In the genomic region with DNA sequence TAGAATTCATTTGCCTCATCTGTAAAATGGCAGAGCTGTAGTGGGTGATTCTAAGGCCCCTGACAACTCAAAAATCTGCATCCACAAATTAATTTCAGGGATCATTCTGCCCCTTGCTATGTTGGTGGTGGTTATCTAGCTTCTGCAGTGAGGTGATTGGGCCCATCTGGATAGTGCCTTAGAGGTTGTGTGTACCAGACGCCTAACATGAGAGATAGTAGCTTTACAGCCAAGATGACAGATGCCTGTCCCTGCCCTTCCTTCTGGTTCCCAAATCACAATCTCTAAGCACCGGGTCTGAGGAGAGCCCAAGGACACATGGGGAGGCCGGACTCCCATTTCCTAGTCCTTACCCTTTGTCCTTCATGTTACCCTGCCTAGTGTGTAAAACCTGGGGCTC, we compare ENCODE assay signal across 1 cellular context.
TF ChIP-seq lines count a peak whose summit lies in the region.

No MANE protein-coding gene starts in this region.

TF ChIP-seq in K562, 482 proteins besides CTCF, POLR2A, EP300 and RAD21:
- peak; percentile 79 for TF ChIP-seq CBFA2T3 (IDR thresholded peaks at IDR 0.05)
- no peak for TF ChIP-seq TBL1XR1 (IDR thresholded peaks at IDR 0.05; ENCODE audit: low read length in 2 of 2)
- peak; percentile 46; the same call in 1 of the 2 replicates for TF ChIP-seq MTA2 (IDR thresholded peaks at IDR 0.05; ENCODE audit: low read depth)
- TF ChIP-seq TRIM24 (IDR thresholded peaks at IDR 0.05) = 0 out of 4 replicates have a peak, but pooled peaks of 1 of the 2 experiments have one; percentile 52
- peak; percentile 67 for TF ChIP-seq MEIS2 (IDR thresholded peaks at IDR 0.05; ENCODE audit: partially characterized antibody)
- TF ChIP-seq CBFA2T2 (conservative IDR thresholded peaks at IDR 0.05) = peak; percentile 68
- TF ChIP-seq ERF (CRISPR knock-in tag; IDR thresholded peaks at IDR 0.05) = no peak
- peak; percentile 35 for TF ChIP-seq TEAD4 (IDR thresholded peaks at IDR 0.05; ENCODE audit: low read length)
- no peak for TF ChIP-seq TEAD4 (CRISPR knock-in tag; IDR thresholded peaks at IDR 0.05; ENCODE audit: borderline replicate concordance)
- TF ChIP-seq DACH1 (IDR thresholded peaks at IDR 0.05; ENCODE audit: partially characterized antibody) = no peak
- TF ChIP-seq NCOR1 (IDR thresholded peaks at IDR 0.05) = peak; percentile 39; the same call in 1 of the 2 replicates
- TF ChIP-seq ARID1B (IDR thresholded peaks at IDR 0.05) = peak; percentile 43; the same call in 1 of the 2 replicates
- no peak for TF ChIP-seq ZNF184 (CRISPR knock-in tag; IDR thresholded peaks at IDR 0.05)
- TF ChIP-seq TCF3 (CRISPR knock-in tag; IDR thresholded peaks at IDR 0.05) = peak; percentile 77
- TF ChIP-seq TAL1 (IDR thresholded peaks at IDR 0.05) = peak; percentile 68
